In genomic region chr19:14058182-14059092, GRCh38 we compare ENCODE assay signal across 7 cellular contexts. TPM values are rescaled to one million over a fixed set of nuclear protein-coding genes. Genes with fewer than 3 reads are reported as not detected.
A peak's percentile ranks its signal among the peaks of the same experiment; 100 is the strongest.
DNase-seq lines count a peak whose midpoint lies in the region; ATAC-seq and TF ChIP-seq lines count a peak whose summit lies in the region.
"Had no signal": no experiment of that assay in that cellular context is flagged by ENCODE, and none has a peak within 500 bp of the region (broad histone marks: within the 10 kb centered on the region; RNA-seq: fewer than 3 reads in every experiment).

No MANE protein-coding gene starts in this region.

- H3K27ac Mint-ChIP-seq in activated naive CD8-positive, alpha-beta T cell treated with anti-CD3 and anti-CD28 coated beads, Interleukin-2, amount 50 U/mL, for 24 hours = no peak overlapping the region
- H3K27ac Mint-ChIP-seq in natural killer cell treated with Interleukin-12 subunit alpha and Interleukin-12 subunit beta and Interleukin-15 and Interleukin-18, amount 100 ng/mL, for 72 hours = no peak overlapping the region

- peak overlapping the region; percentile 81 for H3K4me2 ChIP-seq in HCT116 (ENCODE audit: low read length)

- H3K4me3 ChIP-seq in HCT116 (replicated peaks in 1 of 2; ENCODE audit: low read depth in 1 of 2, low read length in 2 of 2) (peak overlapping the region; percentile 50 to 56), gastroesophageal sphincter (no peak overlapping the region)

- H3K27ac ChIP-seq in HCT116 (ENCODE audit: low read depth, low read length) (peak overlapping the region; percentile 31; the same call in 1 of the 2 replicates), gastroesophageal sphincter (no peak overlapping the region)

- intact Hi-C loops in HCT116 (cut with micrococcal nuclease) = no loop called here

- H3K4me1 ChIP-seq in HCT116 (ENCODE audit: control insufficient read depth in 1 of 2, insufficient read depth in 2 of 2, low read length in 2 of 2) (peaks cover 22 to 36% of the 10 kb centered on the region in 2 experiments), gastroesophageal sphincter (peaks cover 0 to 28% (median 10%) of the 10 kb centered on the region in 3 donors)

- H3K36me3 ChIP-seq in HCT116 (ENCODE audit: control insufficient read depth in 1 of 2, insufficient read depth in 2 of 2, low read length in 2 of 2) (no peaks in the 10 kb centered on the region), gastroesophageal sphincter (no peaks in the 10 kb centered on the region)

- ATAC-seq in HCT116 (no peak), HG03342 (IDR thresholded peaks at IDR 0.05; ENCODE audit: unreplicated experiment) (no peak), gastroesophageal sphincter (no peak)
- ATAC-seq in activated naive CD8-positive, alpha-beta T cell treated with anti-CD3 and anti-CD28 coated beads, Interleukin-2, amount 50 U/mL, for 24 hours = no peak
- ATAC-seq in natural killer cell treated with Interleukin-12 subunit alpha and Interleukin-12 subunit beta and Interleukin-15 and Interleukin-18, amount 100 ng/mL, for 72 hours = no peak

- CTCF ChIA-PET in HCT116 (lab: Charles Lee) = interaction anchor here (0.6 to 5.7 kb wide), 17 partner anchors 7 to 217 kb away, joined by 3 to 83 read pairs (median 6); partner anchors contain the start of genes ASF1B, IL27RA, MISP3 and RFX1

- POLR2A ChIA-PET in HCT116 (lab: Charles Lee) = interaction anchor here (0.6 to 0.9 kb wide), 3 partner anchors 203 to 428 kb away, joined by 3 to 4 read pairs (median 3); partner anchors contain the start of gene ZSWIM4

- H3K27me3 Mint-ChIP-seq in activated naive CD8-positive, alpha-beta T cell treated with anti-CD3 and anti-CD28 coated beads, Interleukin-2, amount 50 U/mL, for 24 hours = peaks cover 43% of the 10 kb centered on the region
- peaks cover 21 to 24% of the 10 kb centered on the region in 2 donors for H3K27me3 Mint-ChIP-seq in natural killer cell treated with Interleukin-12 subunit alpha and Interleukin-12 subunit beta and Interleukin-15 and Interleukin-18, amount 100 ng/mL, for 72 hours

- 16 to 30% methylated on average over 13 to 17 of the region's 17 CpGs for WGBS in gastroesophageal sphincter (ENCODE audit: low coverage in 1 of 2), 2 donors

- H3K4me1 Mint-ChIP-seq in activated naive CD8-positive, alpha-beta T cell treated with anti-CD3 and anti-CD28 coated beads, Interleukin-2, amount 50 U/mL, for 24 hours = peaks cover 19% of the 10 kb centered on the region
- peaks cover 14% of the 10 kb centered on the region in 2 donors for H3K4me1 Mint-ChIP-seq in natural killer cell treated with Interleukin-12 subunit alpha and Interleukin-12 subunit beta and Interleukin-15 and Interleukin-18, amount 100 ng/mL, for 72 hours (ENCODE audit: low read depth in 2 of 2)

- no peaks in the 10 kb centered on the region for H3K9me3 Mint-ChIP-seq in activated naive CD8-positive, alpha-beta T cell treated with anti-CD3 and anti-CD28 coated beads, Interleukin-2, amount 50 U/mL, for 24 hours
- no peaks in the 10 kb centered on the region for H3K9me3 Mint-ChIP-seq in natural killer cell treated with Interleukin-12 subunit alpha and Interleukin-12 subunit beta and Interleukin-15 and Interleukin-18, amount 100 ng/mL, for 72 hours

- H3K9ac ChIP-seq in HCT116 (ENCODE audit: low read length) = peak overlapping the region; percentile 25; the same call in 1 of the 2 replicates

- no peaks in the 10 kb centered on the region for H3K9me3 ChIP-seq in HCT116 (ENCODE audit: control insufficient read depth in 1 of 2, insufficient read depth in 1 of 2, low read depth in 1 of 2, low read length in 2 of 2)
- peaks cover 0 to 1% (median 0%) of the 10 kb centered on the region in 3 donors for H3K9me3 ChIP-seq in gastroesophageal sphincter

- no peaks in the 10 kb centered on the region for H4K20me1 ChIP-seq in HCT116 (ENCODE audit: insufficient read depth)

- TF ChIP-seq POLR2A in HCT116 (IDR thresholded peaks at IDR 0.05; ENCODE audit: borderline replicate concordance, extremely low read depth, insufficient read depth, insufficient read length) (no peak), gastroesophageal sphincter (IDR thresholded peaks at IDR 0.05) (no peak)

- TF ChIP-seq CTCF in HCT116 (IDR thresholded peaks at IDR 0.05 in 2 of 3, conservative IDR thresholded peaks at IDR 0.05 in 1 of 3; ENCODE audit: borderline replicate concordance in 1 of 3, insufficient read depth in 1 of 3, low read depth in 2 of 3, low read length in 2 of 3) (no peak), gastroesophageal sphincter (IDR thresholded peaks at IDR 0.05) (no peak)

- RAD21 ChIA-PET in HCT116 (lab: Charles Lee; ENCODE audit: low non-redundant PET in 1 of 2, low total read pairs in 2 of 2, uncharacterized antibody in 2 of 2, unreplicated experiment in 2 of 2) = no interaction called here

- no TSS peak for BruUV-seq in HCT116 (replicated peaks; lab: Mats Ljungman, UMichigan)

- no peak for TF ChIP-seq RAD21 in HCT116 (IDR thresholded peaks at IDR 0.05; ENCODE audit: low read depth)

- peak overlapping the region; percentile 73 for H2AFZ ChIP-seq in HCT116 (ENCODE audit: low read depth, low read length, poor library complexity, severe bottlenecking)

- TF ChIP-seq EP300 in gastroesophageal sphincter (IDR thresholded peaks at IDR 0.05) = no peak

- DNase-seq in HCT116 (ENCODE audit: low read depth, low spot score) = no peak
- DNase-seq in activated naive CD8-positive, alpha-beta T cell treated with anti-CD3 and anti-CD28 coated beads, Interleukin-2, amount 50 U/mL, for 24 hours = no peak
- no peak for DNase-seq in natural killer cell treated with Interleukin-12 subunit alpha and Interleukin-12 subunit beta and Interleukin-15 and Interleukin-18, amount 100 ng/mL, for 72 hours (ENCODE audit: low spot score)
- DNase-seq in Ammon's horn (ENCODE audit: low spot score) = no peak
- DNase-seq: NCI-H526 treated with DMSO at 0.1 percent for 48 hours had no signal

- no peaks in the 10 kb centered on the region for H3K27me3 ChIP-seq in HCT116 (ENCODE audit: insufficient read depth, low read length)
- H3K27me3 ChIP-seq in gastroesophageal sphincter = peaks cover 61% of the 10 kb centered on the region

- no peaks in the 10 kb centered on the region for H3K79me2 ChIP-seq in HCT116 (ENCODE audit: insufficient read depth, low read length)

- H3K4me3 Mint-ChIP-seq in activated naive CD8-positive, alpha-beta T cell treated with anti-CD3 and anti-CD28 coated beads, Interleukin-2, amount 50 U/mL, for 24 hours = peak overlapping the region; percentile 59
- peak overlapping the region; percentile 58 for H3K4me3 Mint-ChIP-seq in natural killer cell treated with Interleukin-12 subunit alpha and Interleukin-12 subunit beta and Interleukin-15 and Interleukin-18, amount 100 ng/mL, for 72 hours

- no peaks in the 10 kb centered on the region for H3K9me2 ChIP-seq in HCT116 (ENCODE audit: insufficient read depth)

- peaks cover 3% of the 10 kb centered on the region for H3K36me3 Mint-ChIP-seq in activated naive CD8-positive, alpha-beta T cell treated with anti-CD3 and anti-CD28 coated beads, Interleukin-2, amount 50 U/mL, for 24 hours (ENCODE audit: low read depth)
- no peaks in the 10 kb centered on the region for H3K36me3 Mint-ChIP-seq in natural killer cell treated with Interleukin-12 subunit alpha and Interleukin-12 subunit beta and Interleukin-15 and Interleukin-18, amount 100 ng/mL, for 72 hours

TF ChIP-seq in HCT116, 20 proteins besides CTCF, POLR2A, EP300 and RAD21:
- TF ChIP-seq JUND (IDR thresholded peaks at IDR 0.05) (no peak), CBX3 (IDR thresholded peaks at IDR 0.05; ENCODE audit: low read depth) (no peak), YY1 (IDR thresholded peaks at IDR 0.05; ENCODE audit: extremely low read depth, insufficient replicate concordance, low read depth, low read length) (no peak), EGR1 (IDR thresholded peaks at IDR 0.05; ENCODE audit: low read depth) (no peak)
TF ChIP-seq in HCT116: peak in this region for 0.

RNA-seq across cellular contexts. Expression of gene PALM3, which starts 3.4 kb away (rescaled TPM):
- total RNA-seq in HCT116 (2021; ENCODE audit: unreplicated experiment) (3.3 TPM), gastroesophageal sphincter (not detected)
- 1.3 and 2.6 TPM in 2 replicates for polyA plus RNA-seq in HCT116 (2012)
- total RNA-seq in natural killer cell treated with Interleukin-12 subunit alpha and Interleukin-12 subunit beta and Interleukin-15 and Interleukin-18, amount 100 ng/mL, for 72 hours = not detected

RNA-seq across cellular contexts. Expression of gene MISP3, which starts 14.1 kb away (rescaled TPM):
- total RNA-seq in HCT116 (2021; ENCODE audit: unreplicated experiment) (5.2 TPM), gastroesophageal sphincter (1 to 10 TPM; 2.7 to 9.5 (median 5.6) TPM)
- 3.8 and 5.6 TPM in 2 replicates for polyA plus RNA-seq in HCT116 (2012)
- under 1 TPM; 0.31 to 0.59 TPM for total RNA-seq in natural killer cell treated with Interleukin-12 subunit alpha and Interleukin-12 subunit beta and Interleukin-15 and Interleukin-18, amount 100 ng/mL, for 72 hours

RNA-seq across cellular contexts. Expression of gene IL27RA, which starts 26.9 kb away (rescaled TPM):
- total RNA-seq in HCT116 (2021; ENCODE audit: unreplicated experiment) (18.3 TPM), gastroesophageal sphincter (1 to 10 TPM; 1.1 to 5.4 (median 3.1) TPM)
- polyA plus RNA-seq in HCT116 (2012) = 13.6 and 17.7 TPM in 2 replicates
- total RNA-seq in natural killer cell treated with Interleukin-12 subunit alpha and Interleukin-12 subunit beta and Interleukin-15 and Interleukin-18, amount 100 ng/mL, for 72 hours = 10 to 100 TPM; 34.9 to 44.0 TPM

RNA-seq across cellular contexts. Expression of gene C19orf67, which starts 27.1 kb away (rescaled TPM):
- not detected for total RNA-seq in HCT116 (2021; ENCODE audit: unreplicated experiment)
- polyA plus RNA-seq in HCT116 (2012) = not detected in 2 replicates
- total RNA-seq in natural killer cell treated with Interleukin-12 subunit alpha and Interleukin-12 subunit beta and Interleukin-15 and Interleukin-18, amount 100 ng/mL, for 72 hours = not detected
- not detected for total RNA-seq in gastroesophageal sphincter

RNA-seq across cellular contexts. Expression of gene RLN3, which starts 30.5 kb away (rescaled TPM):
- not detected for total RNA-seq in HCT116 (2021; ENCODE audit: unreplicated experiment)
- not detected in 2 replicates for polyA plus RNA-seq in HCT116 (2012)
- not detected for total RNA-seq in natural killer cell treated with Interleukin-12 subunit alpha and Interleukin-12 subunit beta and Interleukin-15 and Interleukin-18, amount 100 ng/mL, for 72 hours
- total RNA-seq in gastroesophageal sphincter = not detected

Comparison
In these comparisons a context has a peak if more than half of its experiments do, and no peak if none do; other contexts are left out.
1. H3K4me3 ChIP-seq: peak in HCT116 (2 of 2); none in gastroesophageal sphincter (0 of 2).